8 cellular contexts compared by ENCODE assay signal in the genomic region with DNA sequence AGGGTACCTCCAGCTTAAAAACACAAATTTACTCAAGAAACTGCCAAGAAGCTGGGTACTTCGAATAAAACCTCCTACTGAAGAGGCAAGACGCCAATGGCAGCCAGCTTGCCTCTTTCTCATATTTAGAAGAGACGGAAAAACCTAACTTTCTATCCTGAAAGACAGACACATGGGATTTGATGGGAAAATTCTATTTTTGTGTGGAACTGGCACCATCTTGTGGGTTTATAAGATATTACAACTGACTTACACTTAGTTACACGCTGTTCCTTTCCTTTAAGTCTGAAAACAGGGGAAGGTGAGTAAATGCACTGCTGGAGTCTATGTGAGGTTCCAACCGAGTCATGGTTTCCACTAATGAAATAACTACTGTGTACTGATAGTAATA. TPM values are rescaled to one million over a fixed set of nuclear protein-coding genes. Genes with fewer than 3 reads are reported as not detected.
DNase-seq lines count a peak whose midpoint lies in the region; ATAC-seq and TF ChIP-seq lines count a peak whose summit lies in the region.

No MANE protein-coding gene starts in this region.

- TF ChIP-seq POLR2A in Peyer's patch (IDR thresholded peaks at IDR 0.05) (no peak), ovary (IDR thresholded peaks at IDR 0.05) (no peak)

- no peak for TF ChIP-seq EP300 in ovary (IDR thresholded peaks at IDR 0.05)

- H3K79me2 ChIP-seq in fibroblast of lung (ENCODE audit: control insufficient read depth, insufficient read depth, low read length): no peaks in the 10 kb centered on the region

- H3K4me3 ChIP-seq in Peyer's patch (no peak overlapping the region), fibroblast of lung (replicated peaks in 1 of 4; ENCODE audit: control extremely low read depth in 1 of 4, insufficient read depth in 1 of 4, low read depth in 3 of 4, low read length in 4 of 4) (no peak overlapping the region), ovary (no peak overlapping the region)
- no peak overlapping the region for H3K4me3 ChIP-seq in effector memory CD4-positive, alpha-beta T cell (ENCODE audit: insufficient read depth, low read depth, low read length, poor library complexity, severe bottlenecking)

- no peak overlapping the region for H3K9ac ChIP-seq in fibroblast of lung (ENCODE audit: insufficient read depth, low read length)

- H3K36me3 ChIP-seq in Peyer's patch (peaks cover 0 to 55% (median 0%) of the 10 kb centered on the region in 3 donors), fibroblast of lung (ENCODE audit: control insufficient read depth, insufficient read depth, low read length) (peaks cover 5% of the 10 kb centered on the region), ovary (no peaks in the 10 kb centered on the region)
- H3K36me3 ChIP-seq in effector memory CD4-positive, alpha-beta T cell (ENCODE audit: control insufficient read depth, insufficient read depth, low read length): peaks cover 35% of the 10 kb centered on the region

- intact Hi-C loops in ovary (cut with DNase I): no loop called here

- H3K4me1 ChIP-seq in Peyer's patch: no peaks in the 10 kb centered on the region
- H3K4me1 ChIP-seq in fibroblast of lung (ENCODE audit: control insufficient read depth, extremely low read depth, insufficient read depth, low read length): no peaks in the 10 kb centered on the region
- H3K4me1 ChIP-seq in ovary (ENCODE audit: insufficient read depth): no peaks in the 10 kb centered on the region
- H3K4me1 ChIP-seq in effector memory CD4-positive, alpha-beta T cell (ENCODE audit: control insufficient read depth, insufficient read depth, low read length, poor library complexity, severe bottlenecking): peaks cover 2% of the 10 kb centered on the region

- H4K20me1 ChIP-seq in fibroblast of lung (ENCODE audit: control insufficient read depth, extremely low read depth, insufficient read depth, low read length): no peaks in the 10 kb centered on the region

- H3K27me3 ChIP-seq in Peyer's patch (no peaks in the 10 kb centered on the region), fibroblast of lung (ENCODE audit: control insufficient read depth, insufficient read depth, low read length) (no peaks in the 10 kb centered on the region), ovary (no peaks in the 10 kb centered on the region)
- no peaks in the 10 kb centered on the region for H3K27me3 ChIP-seq in effector memory CD4-positive, alpha-beta T cell (replicated peaks; ENCODE audit: control insufficient read depth, insufficient read depth, low read length, poor library complexity, severe bottlenecking)

- H3K4me2 ChIP-seq in fibroblast of lung (ENCODE audit: extremely low read depth, insufficient read depth, low read length): no peak overlapping the region

- H3K9me3 ChIP-seq in Peyer's patch (no peaks in the 10 kb centered on the region), fibroblast of lung (ENCODE audit: control insufficient read depth, insufficient read depth, low read depth, low read length) (no peaks in the 10 kb centered on the region), ovary (no peaks in the 10 kb centered on the region)
- H3K9me3 ChIP-seq in effector memory CD4-positive, alpha-beta T cell (ENCODE audit: control insufficient read depth, low read length): no peaks in the 10 kb centered on the region

- no peak for ATAC-seq in GM18907 (IDR thresholded peaks at IDR 0.05; ENCODE audit: unreplicated experiment)

- TF ChIP-seq CTCF in Peyer's patch (IDR thresholded peaks at IDR 0.05): peak in 5 of 6 experiments; percentile 38 to 57 (median 54)
- peak; percentile 44 to 55 for TF ChIP-seq CTCF in fibroblast of lung (conservative IDR thresholded peaks at IDR 0.05 in 1 of 2, IDR thresholded peaks at IDR 0.05 in 1 of 2; ENCODE audit: low read depth in 1 of 2, low read length in 2 of 2)
- peak; percentile 14 to 41 (median 40) for TF ChIP-seq CTCF in ovary (IDR thresholded peaks at IDR 0.05)

- 14 to 21% (median 16%) methylated on average over 5 of the region's 5 CpGs for WGBS in ovary, 3 donors

- peak overlapping the region; percentile 41 for H2AFZ ChIP-seq in fibroblast of lung (ENCODE audit: low read length)

- DNase-seq in SKM-1 treated with dmso at 0.1 percent for 144 hours (lab: John Stamatoyannopoulos, UW; ENCODE audit: unreplicated experiment) (peak; percentile 4), SKM-1 (lab: John Stamatoyannopoulos, UW; ENCODE audit: unreplicated experiment) (no peak), Peyer's patch (no peak), fibroblast of lung (ENCODE audit: low read depth in 2 of 2) (peak; percentile 41 to 71), ovary (no peak), NCI-H1048 (lab: John Stamatoyannopoulos, UW) (no peak)
- no peak for DNase-seq in effector memory CD4-positive, alpha-beta T cell

- H3K27ac ChIP-seq in Peyer's patch (no peak overlapping the region), fibroblast of lung (ENCODE audit: insufficient read depth, low read length) (no peak overlapping the region), ovary (no peak overlapping the region)
- no peak overlapping the region for H3K27ac ChIP-seq in effector memory CD4-positive, alpha-beta T cell (ENCODE audit: insufficient read depth, low read length, poor library complexity, severe bottlenecking)

RNA-seq across cellular contexts. Expression of a gene that starts 10.3 kb away (rescaled TPM):
- total RNA-seq in Peyer's patch (10 to 100 TPM in 1 of 4 donors, 1 to 10 TPM in 3; 6.0 to 18.2 (median 8.8) TPM), fibroblast of lung (12.8 and 16.8 TPM in 2 replicates), ovary (10 to 100 TPM in 1 of 7 donors, 1 to 10 TPM in 6; 2.9 to 12.2 (median 6.4) TPM)
- polyA plus RNA-seq in fibroblast of lung (5.7 and 7.7 TPM in 2 replicates), ovary (1 to 10 TPM; 5.0 to 7.8 TPM)
- 5.4 and 6.2 TPM in 2 replicates for polyA plus RNA-seq in fibroblast of lung (2012)
- polyA minus RNA-seq in fibroblast of lung (ENCODE audit: low replicate concordance): 2.7 TPM in 2 replicates

RNA-seq across cellular contexts. Expression of a gene that starts 33.7 kb away (rescaled TPM):
- total RNA-seq in Peyer's patch (10 to 100 TPM; 17.7 to 34.7 (median 27.7) TPM), fibroblast of lung (23.6 and 25.4 TPM in 2 replicates), ovary (10 to 100 TPM; 29.4 to 66.8 (median 43.5) TPM)
- polyA plus RNA-seq in fibroblast of lung (23.5 and 23.9 TPM in 2 replicates), ovary (10 to 100 TPM; 12.1 to 20.3 TPM)
- polyA plus RNA-seq in fibroblast of lung (2012): 13.9 and 15.1 TPM in 2 replicates
- 6.0 and 10.1 TPM in 2 replicates for polyA minus RNA-seq in fibroblast of lung (ENCODE audit: low replicate concordance)

Comparison
In these comparisons a context has a peak if more than half of its experiments do, and no peak if none do; other contexts are left out.
1. DNase-seq: peak in SKM-1 treated with dmso at 0.1 percent for 144 hours (single experiment) and fibroblast of lung (2 of 2); none in SKM-1 (single experiment), Peyer's patch (0 of 3), ovary (0 of 5), NCI-H1048 (single experiment) and effector memory CD4-positive, alpha-beta T cell (0 of 3).
2. Peak in every context shown above with its lines, with median percentiles within 50 percentile points of each other: CTCF ChIP-seq.